8 cellular contexts compared by ENCODE assay signal in genomic region chr7:141074162-141074989, GRCh38. TPM values are rescaled to one million over a fixed set of nuclear protein-coding genes. Genes with fewer than 3 reads are reported as not detected.
DNase-seq lines count a peak whose midpoint lies in the region; ATAC-seq and TF ChIP-seq lines count a peak whose summit lies in the region.

No MANE protein-coding gene starts in this region.

- peaks cover 24% of the 10 kb centered on the region for H3K4me1 ChIP-seq in CD4-positive, alpha-beta memory T cell (ENCODE audit: insufficient read depth, low read length)
- no peaks in the 10 kb centered on the region for H3K4me1 ChIP-seq in fibroblast of lung (ENCODE audit: control insufficient read depth, extremely low read depth, insufficient read depth, low read length)

- H3K36me3 ChIP-seq in CD4-positive, alpha-beta memory T cell (ENCODE audit: insufficient read depth, low read length): no peaks in the 10 kb centered on the region
- H3K36me3 ChIP-seq in fibroblast of lung (ENCODE audit: control insufficient read depth, insufficient read depth, low read length) (no peaks in the 10 kb centered on the region), neural cell (ENCODE audit: insufficient read depth, low read length) (peaks cover 7% of the 10 kb centered on the region)

- peaks cover 25 to 27% of the 10 kb centered on the region in 2 donors for H3K27me3 Mint-ChIP-seq in CD4-positive, alpha-beta memory T cell
- H3K27me3 Mint-ChIP-seq in activated B cell treated with CpG ODN at 0.5 μM for 24 hours: peaks cover 35% of the 10 kb centered on the region

- CTCF ChIA-PET in CD4-positive, alpha-beta memory T cell (lab: Charles Lee; ENCODE audit: partially characterized antibody): interaction anchor here (0.9 kb wide), 1 partner anchor 21 kb away, joined by 3 read pairs; no protein-coding TSS in a partner anchor
- CTCF ChIA-PET in HEK293T (lab: Yijun Ruan, JAX): interaction anchor here (0.9 kb wide), 1 partner anchor 146 kb away, joined by 5 read pairs; no protein-coding TSS in a partner anchor
- CTCF ChIA-PET in activated B cell treated with CpG ODN at 0.5 μM for 24 hours (lab: Charles Lee): no interaction called here

- TF ChIP-seq CTCF in activated B cell treated with CpG ODN at 0.5 μM for 24 hours (IDR thresholded peaks at IDR 0.05) (no peak), fibroblast of lung (conservative IDR thresholded peaks at IDR 0.05 in 1 of 2, IDR thresholded peaks at IDR 0.05 in 1 of 2; ENCODE audit: low read depth in 1 of 2, low read length in 2 of 2) (no peak), neural cell (IDR thresholded peaks at IDR 0.05; ENCODE audit: poor library complexity, severe bottlenecking) (no peak)

- peaks cover 17% of the 10 kb centered on the region for H3K27me3 ChIP-seq in CD4-positive, alpha-beta memory T cell (ENCODE audit: insufficient read depth, low read length)
- peaks cover 33% of the 10 kb centered on the region for H3K27me3 ChIP-seq in fibroblast of lung (ENCODE audit: control insufficient read depth, insufficient read depth, low read length)
- no peaks in the 10 kb centered on the region for H3K27me3 ChIP-seq in neural cell (ENCODE audit: insufficient read depth, low read depth, low read length)

- DNase-seq in CD4-positive, alpha-beta memory T cell: peak in 3 of 5 donors; percentile 9 to 24 (median 17)
- peak; percentile 48 for DNase-seq in HEK293T (ENCODE audit: extremely low spot score)
- no peak for DNase-seq in activated B cell treated with CpG ODN at 0.5 μM for 24 hours
- peak; percentile 8 to 9 for DNase-seq in fibroblast of lung (ENCODE audit: low read depth in 2 of 2)
- no peak for DNase-seq in HUDEP-2 (lab: John Stamatoyannopoulos, UW; ENCODE audit: unreplicated experiment in 76 of 76)

- intact Hi-C loops in CD4-positive, alpha-beta memory T cell (cut with micrococcal nuclease): no loop called here
- intact Hi-C loops in activated B cell treated with CpG ODN at 0.5 μM for 24 hours (cut with micrococcal nuclease): loop anchor here (10.0 kb wide), 2 partner anchors 120 to 580 kb away; no protein-coding TSS in a partner anchor

- H3K4me3 Mint-ChIP-seq in CD4-positive, alpha-beta memory T cell: peak overlapping the region; percentile 73 to 87 (median 80)
- H3K4me3 Mint-ChIP-seq in activated B cell treated with CpG ODN at 0.5 μM for 24 hours: peak overlapping the region; percentile 68

- H3K79me2 ChIP-seq in fibroblast of lung (ENCODE audit: control insufficient read depth, insufficient read depth, low read length) (no peaks in the 10 kb centered on the region), neural cell (replicated peaks; ENCODE audit: insufficient read depth, low read length) (peaks cover 73% of the 10 kb centered on the region)

- peak overlapping the region; percentile 33 to 56 for H3K4me3 ChIP-seq in CD4-positive, alpha-beta memory T cell (ENCODE audit: low read length in 2 of 2)
- H3K4me3 ChIP-seq in fibroblast of lung (replicated peaks in 1 of 4; ENCODE audit: control extremely low read depth in 1 of 4, insufficient read depth in 1 of 4, low read depth in 3 of 4, low read length in 4 of 4) (peak overlapping the region in 2 of 4 experiments; percentile 36 to 46), neural cell (ENCODE audit: low read length) (peak overlapping the region; percentile 100)

- H3K36me3 Mint-ChIP-seq in CD4-positive, alpha-beta memory T cell: no peaks in the 10 kb centered on the region
- H3K36me3 Mint-ChIP-seq in activated B cell treated with CpG ODN at 0.5 μM for 24 hours (ENCODE audit: low read depth): no peaks in the 10 kb centered on the region

- H3K9ac ChIP-seq in fibroblast of lung (ENCODE audit: insufficient read depth, low read length) (no peak overlapping the region), neural cell (ENCODE audit: low read length) (peak overlapping the region; percentile 92)

- no peaks in the 10 kb centered on the region for H4K20me1 ChIP-seq in fibroblast of lung (ENCODE audit: control insufficient read depth, extremely low read depth, insufficient read depth, low read length)
- H4K20me1 ChIP-seq in neural cell (ENCODE audit: insufficient read depth): peaks cover 47% of the 10 kb centered on the region

- H3K9me3 Mint-ChIP-seq in CD4-positive, alpha-beta memory T cell: no peaks in the 10 kb centered on the region
- H3K9me3 Mint-ChIP-seq in activated B cell treated with CpG ODN at 0.5 μM for 24 hours: no peaks in the 10 kb centered on the region

- peaks cover 9 to 35% (median 20%) of the 10 kb centered on the region in 4 donors for H3K4me1 Mint-ChIP-seq in CD4-positive, alpha-beta memory T cell
- H3K4me1 Mint-ChIP-seq in activated B cell treated with CpG ODN at 0.5 μM for 24 hours: peaks cover 26% of the 10 kb centered on the region

- H2AFZ ChIP-seq in fibroblast of lung (ENCODE audit: low read length): peak overlapping the region; percentile 22
- H2AFZ ChIP-seq in neural cell (ENCODE audit: low read depth, low read length): no peak overlapping the region

- no peaks in the 10 kb centered on the region for H3K9me2 ChIP-seq in neural cell (ENCODE audit: insufficient read depth, low read length)

- TF ChIP-seq RAD21 in neural cell (conservative IDR thresholded peaks at IDR 0.05): no peak

- ATAC-seq in activated B cell treated with CpG ODN at 0.5 μM for 24 hours (ENCODE audit: low read depth) (no peak), GM21526 (IDR thresholded peaks at IDR 0.05; ENCODE audit: low FRiP score, unreplicated experiment) (no peak), HG03378 (IDR thresholded peaks at IDR 0.05; ENCODE audit: unreplicated experiment) (no peak)

- H3K4me2 ChIP-seq in fibroblast of lung (ENCODE audit: extremely low read depth, insufficient read depth, low read length) (no peak overlapping the region), neural cell (ENCODE audit: low read length) (peak overlapping the region; percentile 100)

- H3F3A ChIP-seq in neural cell (ENCODE audit: insufficient read depth, low read length, poor library complexity, severe bottlenecking): peaks cover 5% of the 10 kb centered on the region

- POLR2A ChIA-PET in CD4-positive, alpha-beta memory T cell (lab: Charles Lee; ENCODE audit: partially characterized antibody): no interaction called here
- POLR2A ChIA-PET in HEK293T (lab: Yijun Ruan, JAX): interaction anchor here (1.1 to 3.2 kb wide), 6 partner anchors 11 to 476 kb away, joined by 3 to 50 read pairs (median 4); partner anchors contain the start of gene MRPS33
- POLR2A ChIA-PET in activated B cell treated with CpG ODN at 0.5 μM for 24 hours (lab: Charles Lee): no interaction called here

- TF ChIP-seq EP300 in neural cell (conservative IDR thresholded peaks at IDR 0.05; ENCODE audit: poor library complexity, severe bottlenecking): no peak

- H3K9me3 ChIP-seq in CD4-positive, alpha-beta memory T cell (ENCODE audit: control insufficient read depth in 1 of 2, low read length in 2 of 2): no peaks in the 10 kb centered on the region
- H3K9me3 ChIP-seq in fibroblast of lung (ENCODE audit: control insufficient read depth, insufficient read depth, low read depth, low read length) (no peaks in the 10 kb centered on the region), neural cell (ENCODE audit: low read length) (no peaks in the 10 kb centered on the region)

- no peak overlapping the region for H3K27ac Mint-ChIP-seq in CD4-positive, alpha-beta memory T cell
- H3K27ac Mint-ChIP-seq in activated B cell treated with CpG ODN at 0.5 μM for 24 hours: no peak overlapping the region

- H3K27ac ChIP-seq in CD4-positive, alpha-beta memory T cell (ENCODE audit: low read depth, low read length): no peak overlapping the region
- H3K27ac ChIP-seq in fibroblast of lung (ENCODE audit: insufficient read depth, low read length): no peak overlapping the region
- H3K27ac ChIP-seq in neural cell (ENCODE audit: low read length): peak overlapping the region; percentile 81

TF ChIP-seq in HEK293T, 16 proteins besides CTCF, POLR2A, EP300 and RAD21 (continues in another document):
- no peak for TF ChIP-seq BHLHE40 (IDR thresholded peaks at IDR 0.05; ENCODE audit: borderline replicate concordance)
- no peak for TF ChIP-seq SP1 (IDR thresholded peaks at IDR 0.05)
- no peak for TF ChIP-seq PKNOX1 (IDR thresholded peaks at IDR 0.05)

TF ChIP-seq in neural cell, 6 proteins besides CTCF, POLR2A, EP300 and RAD21 (continues in another document):
- TF ChIP-seq POLR2AphosphoS5 (IDR thresholded peaks at IDR 0.05) (no peak), EZH2 (IDR thresholded peaks at IDR 0.05; ENCODE audit: borderline replicate concordance, insufficient read depth, low read length, poor library complexity, severe bottlenecking) (no peak), SMC3 (conservative IDR thresholded peaks at IDR 0.05; ENCODE audit: poor library complexity) (no peak), MXI1 (conservative IDR thresholded peaks at IDR 0.05; ENCODE audit: poor library complexity, severe bottlenecking) (no peak)

RNA-seq across cellular contexts. Expression of gene TMEM178B, which starts 0.5 kb away (rescaled TPM):
- total RNA-seq in CD4-positive, alpha-beta memory T cell: under 1 TPM; 0.76 to 0.89 TPM
- polyA plus RNA-seq in CD4-positive, alpha-beta memory T cell: under 1 TPM; 0.20 to 0.23 TPM
- total RNA-seq in activated B cell treated with CpG ODN at 0.5 μM for 24 hours (0.17 and 0.49 TPM in 2 replicates), fibroblast of lung (under 0.01 TPM in 2 replicates)
- polyA plus RNA-seq in fibroblast of lung (0.02 and 0.14 TPM in 2 replicates), neural cell (40.7 and 44.9 TPM in 2 replicates)
- polyA plus RNA-seq in fibroblast of lung (2012): 0.01 and 0.08 TPM in 2 replicates
- polyA minus RNA-seq in fibroblast of lung (ENCODE audit: low replicate concordance) (0.35 TPM in 1 of 2 replicates, not detected in the other), neural cell (140 and 154 TPM in 2 replicates)

RNA-seq across cellular contexts. Expression of gene MRPS33, which starts 59.6 kb away (rescaled TPM):
- total RNA-seq in CD4-positive, alpha-beta memory T cell: 10 to 100 TPM; 46.7 to 48.0 TPM
- 10 to 100 TPM; 80.0 to 88.0 TPM for polyA plus RNA-seq in CD4-positive, alpha-beta memory T cell
- total RNA-seq in activated B cell treated with CpG ODN at 0.5 μM for 24 hours: 37.5 and 46.4 TPM in 2 replicates
- 30.6 and 40.1 TPM in 2 replicates for total RNA-seq in fibroblast of lung
- polyA plus RNA-seq in fibroblast of lung: 64.8 and 73.6 TPM in 2 replicates
- 90.5 and 107 TPM in 2 replicates for polyA plus RNA-seq in fibroblast of lung (2012)
- polyA minus RNA-seq in fibroblast of lung (ENCODE audit: low replicate concordance): 0.08 and 9.4 TPM in 2 replicates
- polyA plus RNA-seq in neural cell: 68.4 and 68.5 TPM in 2 replicates
- 20.9 and 27.4 TPM in 2 replicates for polyA minus RNA-seq in neural cell

Comparison
In these comparisons a context has a peak if more than half of its experiments do, and no peak if none do; other contexts are left out.
1. DNase-seq: peak in CD4-positive, alpha-beta memory T cell (3 of 5), HEK293T (single experiment) and fibroblast of lung (2 of 2); none in activated B cell treated with CpG ODN at 0.5 μM for 24 hours (single experiment) and HUDEP-2 (0 of 76).